ENCODE assay signal across 28 cellular contexts in genomic region chrX:138073626-138074025, GRCh38.
"Had no signal": no experiment of that assay in that cellular context is flagged by ENCODE, and none has a peak within 500 bp of the region (broad histone marks: within the 10 kb centered on the region; RNA-seq: fewer than 3 reads in every experiment).

No MANE protein-coding gene starts in this region.

- H3K4me1 Mint-ChIP-seq: naive thymus-derived CD8-positive, alpha-beta T cell; nephron progenitor cell; neural crest cell; stimulated activated effector memory CD8-positive, alpha-beta T cell treated with anti-CD3 and anti-CD28 coated beads, Interleukin-12 subunit alpha, Interleukin-12 subunit beta, amount 100 ng/mL, for 72 hours; stimulated activated naive B cell treated with anti-CD40 and anti-IgM and Interleukin-4, amounts not matched to agents 10 μg/mL and 1 μg/mL and 100 μg/mL, for 72 hours had no signal

- DNase-seq: naive thymus-derived CD8-positive, alpha-beta T cell; nephron progenitor cell; occipital lobe; ovary; psoas muscle; right lobe of liver; sigmoid colon; small intestine; stimulated activated CD4-positive, alpha-beta T cell treated with anti-CD3 and anti-CD28 coated beads, Interleukin-15, amount 100 ng/mL, for 24 hours; stimulated activated CD4-positive, alpha-beta T cell treated with anti-CD3 and anti-CD28 coated beads, Interleukin-2, amount 100 ng/mL, for 24 hours; stimulated activated CD4-positive, alpha-beta T cell treated with anti-CD3 and anti-CD28 coated beads, Interleukin-2, amount 100 ng/mL, for 48 hours; stimulated activated CD4-positive, alpha-beta T cell treated with anti-CD3 and anti-CD28 coated beads, Interleukin-4, amount 100 ng/mL, for 24 hours; stimulated activated naive B cell treated with anti-CD40 and anti-IgM and Interleukin-4, amounts not matched to agents 10 μg/mL and 1 μg/mL and 100 μg/mL, for 72 hours; stimulated activated naive CD4-positive, alpha-beta T cell treated with Interleukin-2 at 50 U/mL for 16 hours; stomach; thyroid gland; trophoblast cell had no signal

- H3K9me3 ChIP-seq: ovary, psoas muscle, right lobe of liver, sigmoid colon, thoracic aorta, thyroid gland, tibial nerve, upper lobe of left lung, vagina had no signal

- H3K4me1 ChIP-seq: parathyroid adenoma, psoas muscle, right lobe of liver, sigmoid colon, stomach, thyroid gland, tibial nerve, upper lobe of left lung, vagina had no signal

- H3K36me3 ChIP-seq: ovary, right lobe of liver, sigmoid colon, stomach, thoracic aorta, thyroid gland, tibial nerve, upper lobe of left lung, vagina had no signal

- H3K27ac ChIP-seq: ovary, parathyroid adenoma, psoas muscle, right lobe of liver, sigmoid colon, stomach, thoracic aorta, thyroid gland, tibial nerve, upper lobe of left lung, vagina had no signal

- H3K9ac ChIP-seq: parathyroid adenoma had no signal

- H3K27me3 Mint-ChIP-seq: stimulated activated naive CD8-positive, alpha-beta T cell treated with anti-CD3 and anti-CD28 coated beads, Interleukin-15, Interleukin-2, amounts not matched to agents 100 ng/mL and 50 ng/mL, for 24 hours had no signal

- H3K9me3 Mint-ChIP-seq: natural killer cell treated with Interleukin-12 subunit alpha and Interleukin-12 subunit beta and Interleukin-15 and Interleukin-18, amount 100 ng/mL, for 72 hours had no signal

- ATAC-seq: naive thymus-derived CD8-positive, alpha-beta T cell; natural killer cell treated with Interleukin-12 subunit alpha and Interleukin-12 subunit beta and Interleukin-15 and Interleukin-18, amount 100 ng/mL, for 72 hours; psoas muscle; right cardiac atrium; right lobe of liver; stimulated activated effector memory CD8-positive, alpha-beta T cell treated with anti-CD3 and anti-CD28 coated beads, Interleukin-12 subunit alpha, Interleukin-12 subunit beta, amount 100 ng/mL, for 72 hours; stimulated activated naive B cell treated with anti-CD40 and anti-IgM and Interleukin-4, amounts not matched to agents 10 μg/mL and 1 μg/mL and 100 μg/mL, for 72 hours had no signal

- H3K4me3 ChIP-seq: ovary, psoas muscle, right lobe of liver, sigmoid colon, stomach, thoracic aorta, thyroid gland, tibial nerve, upper lobe of left lung, vagina had no signal

- H3K36me3 Mint-ChIP-seq: naive thymus-derived CD8-positive, alpha-beta T cell; stimulated activated effector memory CD8-positive, alpha-beta T cell treated with anti-CD3 and anti-CD28 coated beads, Interleukin-12 subunit alpha, Interleukin-12 subunit beta, amount 100 ng/mL, for 72 hours; stimulated activated naive B cell treated with anti-CD40 and anti-IgM and Interleukin-4, amounts not matched to agents 10 μg/mL and 1 μg/mL and 100 μg/mL, for 72 hours had no signal

- FAIRE-seq: small intestine, urothelium cell line had no signal

- H3K4me3 Mint-ChIP-seq: naive thymus-derived CD8-positive, alpha-beta T cell; natural killer cell treated with Interleukin-12 subunit alpha and Interleukin-12 subunit beta and Interleukin-15 and Interleukin-18, amount 100 ng/mL, for 72 hours; nephron progenitor cell; neural crest cell; stimulated activated effector memory CD8-positive, alpha-beta T cell treated with anti-CD3 and anti-CD28 coated beads, Interleukin-12 subunit alpha, Interleukin-12 subunit beta, amount 100 ng/mL, for 72 hours; stimulated activated naive B cell treated with anti-CD40 and anti-IgM and Interleukin-4, amounts not matched to agents 10 μg/mL and 1 μg/mL and 100 μg/mL, for 72 hours; stimulated activated naive CD8-positive, alpha-beta T cell treated with anti-CD3 and anti-CD28 coated beads, Interleukin-15, Interleukin-2, amounts not matched to agents 100 ng/mL and 50 ng/mL, for 24 hours had no signal
